In the genomic region with DNA sequence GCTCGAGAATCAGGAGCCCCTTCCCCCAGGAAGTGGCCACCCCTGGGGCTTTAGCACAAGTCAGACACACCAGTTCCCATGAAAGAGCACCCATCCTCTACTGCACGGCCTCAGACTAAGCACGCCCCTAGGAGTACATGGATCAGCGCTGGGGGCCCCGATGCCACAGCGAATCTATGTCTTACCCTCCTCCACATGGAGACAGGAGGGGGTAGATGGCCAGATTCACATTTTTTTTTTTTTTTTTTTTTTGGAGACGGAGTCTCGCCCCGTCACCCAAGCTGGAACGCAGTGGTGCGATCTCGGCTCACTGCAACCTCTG, we compare ENCODE assay signal across 22 cellular contexts.
"Had no signal": no experiment of that assay in that cellular context is flagged by ENCODE, and none has a peak within 500 bp of the region (broad histone marks: within the 10 kb centered on the region; RNA-seq: fewer than 3 reads in every experiment).

No MANE protein-coding gene starts in this region.

- H3K9me3 ChIP-seq: ascending aorta, body of pancreas had no signal

- H3K4me3 ChIP-seq: ascending aorta, body of pancreas, PC-9 had no signal

- DNase-seq: activated CD4-positive, alpha-beta T cell treated with anti-CD3 and anti-CD28 coated beads, Interleukin-2, amount 50 U/mL, for 1 hour; activated CD4-positive, CD25-positive, alpha-beta regulatory T cell; activated CD8-positive, alpha-beta T cell treated with anti-CD3 and anti-CD28 coated beads for 36 hours; activated effector memory CD4-positive, alpha-beta T cell treated with Interleukin-2 at 50 U/mL for 16 hours; activated naive CD4-positive, alpha-beta T cell; activated naive CD8-positive, alpha-beta T cell treated with anti-CD3 and anti-CD28 coated beads, Interleukin-2, amount 50 U/mL, for 24 hours; activated T-cell treated with anti-CD3 and anti-CD28 coated beads, Interleukin-2, amount 50 U/mL, for 24 hours; amniotic stem cell; body of pancreas; central memory CD4-positive, alpha-beta T cell; Karpas-422; NCI-H1105 treated with DMSO at 0.1 percent for 48 hours; NCI-H1436 treated with DMSO at 0.1 percent for 48 hours; NCI-H187; NCI-H2081 treated with DMSO at 0.1 percent for 48 hours; NCI-H446; NCI-H524; PC-9; SIG-M5; T-cell had no signal

- H2AFZ ChIP-seq: PC-9 had no signal

- H3K27me3 ChIP-seq: ascending aorta, body of pancreas had no signal

- H3K27ac ChIP-seq: ascending aorta, body of pancreas, PC-9, VCaP had no signal

- H3K4me2 ChIP-seq: PC-9 had no signal
